ENCODE assay signal across 18 cellular contexts in genomic region chr3:182121424-182121823, GRCh38.
DNase-seq lines count a peak whose midpoint lies in the region; ATAC-seq, FAIRE-seq and TF ChIP-seq lines count a peak whose summit lies in the region.
"Had no signal": no experiment of that assay in that cellular context is flagged by ENCODE, and none has a peak within 500 bp of the region (broad histone marks: within the 10 kb centered on the region; RNA-seq: fewer than 3 reads in every experiment).

No MANE protein-coding gene starts in this region.

- H2BK12ac ChIP-seq in H1 (ENCODE audit: low read depth, low read length) = no peak overlapping the region

- WGBS in H1 (ENCODE audit: extremely low coverage in 1 of 2, insufficient coverage in 1 of 2, insufficient read length in 1 of 2, insufficient replicate concordance in 2 of 2, low coverage in 1 of 2, low lambda C conversion rate in 2 of 2, missing lambda C conversion rate in 1 of 2), 2 experiments = 12% methylated on average over 1 of the region's 1 CpG; no CpG with 5 or more reads in 1 of the 2 experiments

- no peak for ATAC-seq in HG03457 (IDR thresholded peaks at IDR 0.05; ENCODE audit: unreplicated experiment)
- no peak for ATAC-seq in GM18907 (IDR thresholded peaks at IDR 0.05; ENCODE audit: unreplicated experiment)

- TF ChIP-seq EP300 in H1 (IDR thresholded peaks at IDR 0.05; ENCODE audit: borderline replicate concordance in 1 of 2, low read depth in 2 of 2, low read length in 2 of 2) = no peak

- no peaks in the 10 kb centered on the region for H3K79me1 ChIP-seq in H1 (ENCODE audit: low read depth, low read length)

- TF ChIP-seq RAD21 in H1 (IDR thresholded peaks at IDR 0.05 in 1 of 2, conservative IDR thresholded peaks at IDR 0.05 in 1 of 2; ENCODE audit: low read depth in 2 of 2, low read length in 2 of 2) = no peak

- H3K27me3 ChIP-seq in H1 (replicated peaks in 1 of 4; ENCODE audit: control insufficient read depth in 3 of 4, extremely low read depth in 1 of 4, insufficient read depth in 3 of 4, low read length in 3 of 4) = peaks cover 16 to 49% (median 24%) of the 10 kb centered on the region in 4 experiments

- H3K4me1 ChIP-seq in H1 (replicated peaks in 1 of 4; ENCODE audit: control insufficient read depth in 3 of 4, insufficient read depth in 4 of 4, low read length in 3 of 4) = peaks cover 0 to 3% (median 0%) of the 10 kb centered on the region in 4 experiments; a peak in 2 of 7 replicates

- no peak overlapping the region for H3K56ac ChIP-seq in H1 (replicated peaks; ENCODE audit: insufficient read length, low read depth, low read length)

- H3K4me3 ChIP-seq in H1 (ENCODE audit: extremely low read depth in 1 of 4, insufficient read depth in 2 of 4, low read depth in 3 of 4, low read length in 4 of 4) = no peak overlapping the region

- no peak overlapping the region for H4K8ac ChIP-seq in H1 (ENCODE audit: extremely low read depth, insufficient read depth, low read length)

- FAIRE-seq in H1 (lab: Jason Lieb, UNC) = peak; percentile 50
- FAIRE-seq: G401.6, GM12891 had no signal

- no peak overlapping the region for H2BK20ac ChIP-seq in H1 (ENCODE audit: low read length)

- no peak overlapping the region for H3K23ac ChIP-seq in H1 (ENCODE audit: insufficient read length)

- CTCF ChIA-PET in H1 (lab: Charles Lee; ENCODE audit: partially characterized antibody) = interaction anchor here (0.6 to 1.0 kb wide), 4 partner anchors 19 to 420 kb away, joined by 3 read pairs; no protein-coding TSS in a partner anchor

- no peaks in the 10 kb centered on the region for H3K36me3 ChIP-seq in H1 (ENCODE audit: control insufficient read depth in 2 of 4, insufficient read depth in 4 of 4, low read length in 3 of 4)

- H3K4me2 ChIP-seq in H1 (ENCODE audit: insufficient read depth in 1 of 2, low read depth in 2 of 2, low read length in 2 of 2) = no peak overlapping the region

- H3K14ac ChIP-seq in H1 (ENCODE audit: insufficient read length) = no peak overlapping the region

- H4K91ac ChIP-seq in H1 (replicated peaks; ENCODE audit: insufficient read length, low read length) = no peak overlapping the region

- peak; percentile 68 for DNase-seq in NCI-H345 (lab: John Stamatoyannopoulos, UW)
- DNase-seq in NCI-H345 treated with DMSO at 0.1 percent for 48 hours (lab: John Stamatoyannopoulos, UW; ENCODE audit: unreplicated experiment) = no peak
- DNase-seq in NCI-H146 (lab: John Stamatoyannopoulos, UW) = peak; percentile 55
- DNase-seq in H1 (ENCODE audit: low read depth in 1 of 2, low spot score in 2 of 2) = no peak
- DNase-seq in pons (ENCODE audit: low spot score) = peak; percentile 48
- DNase-seq in occipital lobe (lab: John Stamatoyannopoulos, UW) = no peak
- DNase-seq: ACHN; C1 segment of cervical spinal cord; Calu3; CD4-positive, alpha-beta T cell; DMS 273 treated with DMSO at 0.1 percent for 48 hours; DMS79 treated with DMSO at 0.1 percent for 48 hours; EL; IMR-90 had no signal

- H2BK120ac ChIP-seq in H1 (replicated peaks; ENCODE audit: low read depth, low read length) = no peak overlapping the region

- H4K20me1 ChIP-seq in H1 (replicated peaks in 1 of 2; ENCODE audit: control insufficient read depth in 1 of 2, insufficient read depth in 2 of 2, low read length in 2 of 2) = peaks cover 0 to 2% of the 10 kb centered on the region in 2 experiments

- no peaks in the 10 kb centered on the region for H3K9me3 ChIP-seq in H1 (ENCODE audit: insufficient read depth in 2 of 2, low read depth in 1 of 2, low read length in 1 of 2)

- H2BK15ac ChIP-seq in H1 (ENCODE audit: low read length) = no peak overlapping the region

- peaks cover 5% of the 10 kb centered on the region; the same call in 1 of the 2 replicates for H3K23me2 ChIP-seq in H1 (ENCODE audit: low read depth, low read length)

- no peak for TF ChIP-seq POLR2A in H1 (IDR thresholded peaks at IDR 0.05; ENCODE audit: control extremely low read depth in 1 of 2, low read depth in 2 of 2, low read length in 2 of 2)

- H3K18ac ChIP-seq in H1 (ENCODE audit: extremely low read depth, low read length) = no peak overlapping the region

- POLR2A ChIA-PET in H1 (lab: Charles Lee; ENCODE audit: partially characterized antibody) = no interaction called here

- no peaks in the 10 kb centered on the region for H3K79me2 ChIP-seq in H1 (ENCODE audit: control insufficient read depth in 1 of 2, insufficient read depth in 2 of 2, low read length in 2 of 2)

- no peak overlapping the region for H2AFZ ChIP-seq in H1 (ENCODE audit: low read length)

- no peak overlapping the region for H3K27ac ChIP-seq in H1 (ENCODE audit: low read depth, low read length)

- H4K5ac ChIP-seq in H1 (ENCODE audit: insufficient read length, low read depth, low read length) = no peak overlapping the region

- H3K4ac ChIP-seq in H1 (replicated peaks; ENCODE audit: insufficient read length, low read depth, low read length) = no peak overlapping the region

- H2AK5ac ChIP-seq in H1 (ENCODE audit: low read depth, low read length) = no peak overlapping the region

- H3K9ac ChIP-seq in H1 (replicated peaks in 1 of 4; ENCODE audit: extremely low read depth in 1 of 4, low read depth in 3 of 4, low read length in 3 of 4) = no peak overlapping the region

- no peak for TF ChIP-seq CTCF in H1 (IDR thresholded peaks at IDR 0.05; ENCODE audit: control extremely low read depth in 1 of 3, insufficient read depth in 1 of 3, low read depth in 1 of 3, low read length in 3 of 3)

- H2BK5ac ChIP-seq in H1 (ENCODE audit: low read depth, low read length) = no peak overlapping the region

TF ChIP-seq in H1, 55 proteins besides CTCF, POLR2A, EP300 and RAD21:
- TF ChIP-seq CTBP2 (IDR thresholded peaks at IDR 0.05; ENCODE audit: borderline replicate concordance, insufficient read depth, insufficient read length, low read length) (no peak), KDM1A (IDR thresholded peaks at IDR 0.05; ENCODE audit: borderline replicate concordance, low read length) (no peak), CHD2 (IDR thresholded peaks at IDR 0.05; ENCODE audit: low read length) (no peak), POLR2AphosphoS5 (IDR thresholded peaks at IDR 0.05; ENCODE audit: low read depth, low read length) (peak; percentile 57)

Comparison
In these comparisons a context has a peak if more than half of its experiments do, and no peak if none do; other contexts are left out.
1. DNase-seq: peak in NCI-H345 (single experiment), NCI-H146 (single experiment) and pons (single experiment); none in NCI-H345 treated with DMSO at 0.1 percent for 48 hours (single experiment), H1 (0 of 2) and occipital lobe (single experiment).